In genomic region chr2:231911381-231911780, GRCh38 we compare ENCODE assay signal across 1 cellular context.
TF ChIP-seq lines count a peak whose summit lies in the region.

No MANE protein-coding gene starts in this region.

TF ChIP-seq in A549, 52 proteins besides CTCF, POLR2A, EP300 and RAD21 (continued from another document):
- TF ChIP-seq USF2 (IDR thresholded peaks at IDR 0.05) (no peak), CHD4 (IDR thresholded peaks at IDR 0.05; ENCODE audit: borderline replicate concordance) (no peak), BHLHE40 (IDR thresholded peaks at IDR 0.05; ENCODE audit: low read depth, low read length) (no peak), CEBPB (IDR thresholded peaks at IDR 0.05) (no peak), TP53 (CRISPR knock-in tag; IDR thresholded peaks at IDR 0.05) (no peak), NPAS2 (CRISPR knock-in tag; IDR thresholded peaks at IDR 0.05; ENCODE audit: borderline replicate concordance) (no peak), TFCP2L1 (CRISPR knock-in tag; IDR thresholded peaks at IDR 0.05) (no peak), RFX5 (IDR thresholded peaks at IDR 0.05) (no peak), CHD2 (IDR thresholded peaks at IDR 0.05; ENCODE audit: low read length, partially characterized antibody) (no peak), NFE2L2 (conservative IDR thresholded peaks at IDR 0.05; ENCODE audit: low read length) (no peak), ATOH8 (CRISPR knock-in tag; IDR thresholded peaks at IDR 0.05; ENCODE audit: low read depth) (no peak), NR3C1 (IDR thresholded peaks at IDR 0.05) (no peak), ZC3H11A (IDR thresholded peaks at IDR 0.05) (no peak), HMGXB4 (CRISPR knock-in tag; IDR thresholded peaks at IDR 0.05; ENCODE audit: borderline replicate concordance) (no peak), KDM5A (IDR thresholded peaks at IDR 0.05) (no peak), RARB (CRISPR knock-in tag; IDR thresholded peaks at IDR 0.05) (no peak), HOXA7 (CRISPR knock-in tag; IDR thresholded peaks at IDR 0.05) (no peak)
